In the genomic region with DNA sequence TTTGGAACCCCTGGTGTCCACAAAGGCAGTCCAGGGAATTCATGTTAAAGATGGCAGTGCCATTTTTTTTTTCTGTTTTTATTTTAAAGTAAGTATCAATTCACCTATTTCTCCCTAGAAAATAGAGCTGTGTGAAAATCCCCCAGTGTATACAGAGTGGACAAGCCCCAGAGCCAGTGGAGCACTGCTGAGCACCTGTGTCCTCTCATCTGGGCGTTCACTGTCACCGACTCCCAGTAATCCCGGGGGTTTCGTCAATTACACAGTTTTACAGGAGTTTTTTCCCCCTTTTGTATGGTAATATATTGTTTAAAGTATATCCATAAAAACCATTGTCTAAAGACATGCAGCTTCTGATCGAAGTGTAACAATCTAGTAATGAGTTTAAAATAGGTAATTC, we compare ENCODE assay signal across 21 cellular contexts.
"Had no signal": no experiment of that assay in that cellular context is flagged by ENCODE, and none has a peak within 500 bp of the region (broad histone marks: within the 10 kb centered on the region; RNA-seq: fewer than 3 reads in every experiment).

No MANE protein-coding gene starts in this region.

- H3K27ac Mint-ChIP-seq: naive thymus-derived CD8-positive, alpha-beta T cell had no signal

- DNase-seq: dermis blood vessel endothelial cell; dorsolateral prefrontal cortex; effector CD4-positive, alpha-beta T cell; effector memory CD4-positive, alpha-beta T cell; erythroblast; esophagus squamous epithelium; foreskin fibroblast; foreskin melanocyte; gastrocnemius medialis; head of caudate nucleus; heart right ventricle; hippocampal formation; left cardiac atrium; left lung; left ventricle myocardium superior; lower lobe of right lung; mesenchymal stem cell; mucosa of descending colon; naive B cell; naive thymus-derived CD8-positive, alpha-beta T cell had no signal

- H3K4me3 Mint-ChIP-seq: mesothelial cell of epicardium; naive B cell; naive thymus-derived CD8-positive, alpha-beta T cell had no signal

- H3K27me3 Mint-ChIP-seq: naive B cell; naive thymus-derived CD8-positive, alpha-beta T cell had no signal

- H3K9me3 Mint-ChIP-seq: naive B cell; naive thymus-derived CD8-positive, alpha-beta T cell had no signal
